8 cellular contexts compared by ENCODE assay signal in the genomic region with DNA sequence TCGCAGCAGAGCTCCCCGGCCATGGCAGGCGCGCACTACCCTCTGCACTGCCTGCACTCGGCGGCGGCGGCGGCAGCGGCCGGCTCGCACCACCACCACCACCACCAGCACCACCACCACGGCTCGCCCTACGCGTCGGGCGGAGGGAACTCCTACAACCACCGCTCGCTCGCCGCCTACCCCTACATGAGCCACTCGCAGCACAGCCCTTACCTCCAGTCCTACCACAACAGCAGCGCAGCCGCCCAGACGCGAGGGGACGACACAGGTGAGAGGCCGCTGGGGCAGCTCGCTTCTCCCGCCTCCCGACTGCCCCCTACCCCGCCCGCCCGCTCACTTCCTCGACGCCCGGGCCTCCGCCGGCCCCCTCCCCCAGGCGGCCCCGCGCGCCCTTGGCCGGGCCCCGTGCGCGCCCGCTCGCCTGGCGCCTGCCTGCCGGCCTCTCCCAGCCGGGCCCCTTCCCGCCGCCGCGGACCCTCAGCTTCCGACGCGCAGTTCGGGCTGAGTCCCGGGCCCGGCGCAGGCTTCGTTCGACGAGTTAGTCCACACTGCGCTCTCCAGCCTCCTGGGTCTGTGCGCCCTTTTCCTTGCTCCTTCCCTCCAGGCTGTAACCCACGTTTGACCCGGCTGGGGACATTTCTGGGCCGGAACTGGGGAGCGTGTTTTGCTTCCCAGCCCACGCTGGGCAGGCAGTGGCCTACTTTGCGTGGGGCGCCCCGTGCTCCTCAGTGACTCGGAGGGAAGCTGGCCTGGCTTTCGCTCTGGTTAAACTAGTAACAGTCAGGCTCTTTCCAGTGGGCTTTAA. TPM values are rescaled to one million over a fixed set of nuclear protein-coding genes. Genes with fewer than 3 reads are reported as not detected.
DNase-seq lines count a peak whose midpoint lies in the region; ATAC-seq and TF ChIP-seq lines count a peak whose summit lies in the region.

No MANE protein-coding gene starts in this region.

- ATAC-seq in HG02610 (IDR thresholded peaks at IDR 0.05; ENCODE audit: unreplicated experiment), result peak; percentile 59
- ATAC-seq in stimulated activated effector memory CD8-positive, alpha-beta T cell treated with anti-CD3 and anti-CD28 coated beads, Interleukin-12 subunit alpha, Interleukin-12 subunit beta, amount 100 ng/mL, for 72 hours, result peak; percentile 71

- peak overlapping the region; percentile 22; the same call in 1 of the 2 replicates for H3K4me3 ChIP-seq in GM06990 (replicated peaks; ENCODE audit: low read depth, low read length)

- DNase-seq in GM06990 (ENCODE audit: extremely low read depth, insufficient read length) (peak; percentile 47), NCI-H345 (lab: John Stamatoyannopoulos, UW) (peak; percentile 77), astrocyte of the hippocampus (ENCODE audit: low read depth, low spot score) (peak; percentile 65), immature natural killer cell (peak; percentile 31 to 37 (median 34)), NCI-H1436 treated with DMSO at 0.1 percent for 48 hours (lab: John Stamatoyannopoulos, UW) (no peak), activated gamma-delta T cell treated with Interleukin-2 at 50 U/mL for 16 hours (no peak)
- DNase-seq in stimulated activated effector memory CD8-positive, alpha-beta T cell treated with anti-CD3 and anti-CD28 coated beads, Interleukin-12 subunit alpha, Interleukin-12 subunit beta, amount 100 ng/mL, for 72 hours (ENCODE audit: low spot score in 2 of 2), result no peak

- peaks cover 0 to 21% (median 3%) of the 10 kb centered on the region in 6 donors for H3K9me3 Mint-ChIP-seq in immature natural killer cell
- no peaks in the 10 kb centered on the region for H3K9me3 Mint-ChIP-seq in stimulated activated effector memory CD8-positive, alpha-beta T cell treated with anti-CD3 and anti-CD28 coated beads, Interleukin-12 subunit alpha, Interleukin-12 subunit beta, amount 100 ng/mL, for 72 hours

- H3K27me3 ChIP-seq in GM06990 (replicated peaks; ENCODE audit: control insufficient read depth, insufficient read depth, low read length), result peaks cover 6% of the 10 kb centered on the region

- H3K4me1 Mint-ChIP-seq in immature natural killer cell, result peaks cover 24 to 30% of the 10 kb centered on the region in 2 donors
- peaks cover 10% of the 10 kb centered on the region for H3K4me1 Mint-ChIP-seq in stimulated activated effector memory CD8-positive, alpha-beta T cell treated with anti-CD3 and anti-CD28 coated beads, Interleukin-12 subunit alpha, Interleukin-12 subunit beta, amount 100 ng/mL, for 72 hours

- no peak overlapping the region for H3K27ac Mint-ChIP-seq in immature natural killer cell
- no peak overlapping the region for H3K27ac Mint-ChIP-seq in stimulated activated effector memory CD8-positive, alpha-beta T cell treated with anti-CD3 and anti-CD28 coated beads, Interleukin-12 subunit alpha, Interleukin-12 subunit beta, amount 100 ng/mL, for 72 hours

- peaks cover 0 to 4% (median 3%) of the 10 kb centered on the region in 3 donors for H3K36me3 Mint-ChIP-seq in immature natural killer cell
- H3K36me3 Mint-ChIP-seq in stimulated activated effector memory CD8-positive, alpha-beta T cell treated with anti-CD3 and anti-CD28 coated beads, Interleukin-12 subunit alpha, Interleukin-12 subunit beta, amount 100 ng/mL, for 72 hours, result no peaks in the 10 kb centered on the region

- peaks cover 21 to 68% (median 50%) of the 10 kb centered on the region in 3 donors for H3K27me3 Mint-ChIP-seq in immature natural killer cell (ENCODE audit: low read depth in 3 of 3)

- no peak for TF ChIP-seq CTCF in GM06990 (IDR thresholded peaks at IDR 0.05; ENCODE audit: insufficient read depth, low read length, poor library complexity, severe bottlenecking)

- H3K36me3 ChIP-seq in GM06990 (ENCODE audit: control insufficient read depth, insufficient read depth, low read length), result no peaks in the 10 kb centered on the region

- peak overlapping the region; percentile 59 to 79 (median 75) for H3K4me3 Mint-ChIP-seq in immature natural killer cell
- H3K4me3 Mint-ChIP-seq in stimulated activated effector memory CD8-positive, alpha-beta T cell treated with anti-CD3 and anti-CD28 coated beads, Interleukin-12 subunit alpha, Interleukin-12 subunit beta, amount 100 ng/mL, for 72 hours, result peak overlapping the region; percentile 67

RNA-seq across cellular contexts. Expression of a gene that starts 1.0 kb away (rescaled TPM):
- polyA plus RNA-seq in immature natural killer cell, result not detected

RNA-seq across cellular contexts. Expression of a gene that starts 18.3 kb away (rescaled TPM):
- polyA plus RNA-seq in immature natural killer cell, result not detected

Comparison
In these comparisons a context has a peak if more than half of its experiments do, and no peak if none do; other contexts are left out.
1. DNase-seq: peak in GM06990 (single experiment), NCI-H345 (single experiment), astrocyte of the hippocampus (single experiment) and immature natural killer cell (3 of 3); none in stimulated activated effector memory CD8-positive, alpha-beta T cell treated with anti-CD3 and anti-CD28 coated beads, Interleukin-12 subunit alpha, Interleukin-12 subunit beta, amount 100 ng/mL, for 72 hours (0 of 2), NCI-H1436 treated with DMSO at 0.1 percent for 48 hours (single experiment) and activated gamma-delta T cell treated with Interleukin-2 at 50 U/mL for 16 hours (single experiment).